Comparison of ENCODE assay signal across 8 cellular contexts in genomic region chr19:13952154-13953020, GRCh38. TPM values are rescaled to one million over a fixed set of nuclear protein-coding genes. Genes with fewer than 3 reads are reported as not detected.
DNase-seq lines count a peak whose midpoint lies in the region; ATAC-seq and TF ChIP-seq lines count a peak whose summit lies in the region.

Gene DCAF15, plus strand, starts transcription at chr19:13952509. Its CDS starts 4 bp downstream, at chr19:13952513.

- no peaks in the 10 kb centered on the region; the same call in 1 of the 2 replicates for H4K20me1 ChIP-seq in PC-3 (ENCODE audit: low read length)

- no peaks in the 10 kb centered on the region for H3K27me3 ChIP-seq in PC-3 (ENCODE audit: low read length)
- H3K27me3 ChIP-seq in mononuclear cell (ENCODE audit: insufficient read depth, low read length): no peaks in the 10 kb centered on the region

- peak within 1 kb of the TSS; percentile 80 for H2AFZ ChIP-seq in PC-3 (ENCODE audit: low read length)

- TF ChIP-seq CTCF in PC-3 (conservative IDR thresholded peaks at IDR 0.05; ENCODE audit: low read depth, low read length) (no peak), epithelial cell of esophagus (IDR thresholded peaks at IDR 0.05; ENCODE audit: insufficient read depth, low read depth, low read length, missing control alignments) (no peak)

- peak within 1 kb of the TSS; percentile 45; the same call in 1 of the 2 replicates for H3K27ac ChIP-seq in PC-3 (ENCODE audit: low read length)

- POLR2A ChIA-PET in PC-3 (lab: Charles Lee; ENCODE audit: unreplicated experiment): interaction anchor here (0.6 to 0.8 kb wide), 3 partner anchors 54 to 80 kb away, joined by 4 to 5 read pairs (median 5); partner anchors contain the start of gene RFX1

- H3K4me1 ChIP-seq in PC-3 (ENCODE audit: insufficient read depth, low read length): peaks cover 10% of the 10 kb centered on the region
- H3K4me1 ChIP-seq in mononuclear cell (ENCODE audit: insufficient read depth, low read length): peaks cover 18% of the 10 kb centered on the region

- peaks cover 20% of the 10 kb centered on the region for H3K79me2 ChIP-seq in PC-3 (ENCODE audit: low read length)

- TF ChIP-seq RAD21 in Ishikawa (IDR thresholded peaks at IDR 0.05; ENCODE audit: low read depth): no peak

- peaks cover 23% of the 10 kb centered on the region; the same call in 1 of the 2 replicates for H3K36me3 ChIP-seq in PC-3 (ENCODE audit: low read depth, low read length)

- intact Hi-C loops in PC-3 (cut with micrococcal nuclease): loop anchor here (1.0 to 2.0 kb wide), 2 partner anchors 46 to 72 kb away; partner anchors contain the start of genes BRME1 and CC2D1A

- peak; percentile 92 for DNase-seq in DMS114 treated with DMSO at 0.1 percent for 48 hours (lab: John Stamatoyannopoulos, UW; ENCODE audit: unreplicated experiment)
- DNase-seq in PC-3: peak; percentile 100
- peak; percentile 97 for DNase-seq in activated T-cell treated with anti-CD3 and anti-CD28 coated beads for 48 hours (ENCODE audit: low read depth)
- peak; percentile 100 for DNase-seq in epithelial cell of esophagus (ENCODE audit: low read depth)
- peak; percentile 94 to 99 for DNase-seq in stimulated activated CD8-positive, alpha-beta memory T cell treated with anti-CD3 and anti-CD28 coated beads, Interleukin-4, amount 100 ng/mL, for 1 hour (ENCODE audit: low read depth in 2 of 2, low spot score in 1 of 2)

- ATAC-seq in GM21576 (IDR thresholded peaks at IDR 0.05; ENCODE audit: unreplicated experiment) (peak; percentile 92), PC-3 (peak; percentile 98)

- CTCF ChIA-PET in PC-3 (lab: Charles Lee): interaction anchor here (0.5 to 1.1 kb wide), 5 partner anchors 18 to 83 kb away, joined by 3 to 8 read pairs (median 4); partner anchors contain the start of gene IL27RA

- H3K9ac ChIP-seq in PC-3 (ENCODE audit: low read length): peak within 1 kb of the TSS; percentile 84

- no TSS peak for BruUV-seq in PC-3 (replicated peaks; lab: Mats Ljungman, UMichigan)

- no peak for TF ChIP-seq EP300 in Ishikawa (IDR thresholded peaks at IDR 0.05; ENCODE audit: borderline replicate concordance)

- H3K4me3 ChIP-seq in PC-3 (ENCODE audit: low read length): peak within 1 kb of the TSS; percentile 88
- H3K4me3 ChIP-seq in epithelial cell of esophagus (ENCODE audit: low read length): peak within 1 kb of the TSS; percentile 64
- H3K4me3 ChIP-seq in mononuclear cell (ENCODE audit: low read length): peak within 1 kb of the TSS; percentile 49

- H3K9me2 ChIP-seq in PC-3 (replicated peaks; ENCODE audit: low read length): no peaks in the 10 kb centered on the region

- H3K9me3 ChIP-seq in PC-3 (ENCODE audit: low read length) (no peaks in the 10 kb centered on the region), mononuclear cell (ENCODE audit: low read depth, low read length) (no peaks in the 10 kb centered on the region)

- H3F3A ChIP-seq in PC-3 (ENCODE audit: low read length, unreplicated experiment): no peaks in the 10 kb centered on the region

- peak within 1 kb of the TSS; percentile 97 for H3K4me2 ChIP-seq in PC-3 (ENCODE audit: low read length)

TF ChIP-seq in Ishikawa, 13 proteins besides CTCF, POLR2A, EP300 and RAD21:
- TF ChIP-seq YY1 (IDR thresholded peaks at IDR 0.05; ENCODE audit: low read depth): peak; percentile 94
- peak; percentile 61 for TF ChIP-seq CREB1 (IDR thresholded peaks at IDR 0.05; ENCODE audit: low read depth)
- no peak for TF ChIP-seq ZBTB7A (IDR thresholded peaks at IDR 0.05; ENCODE audit: low read depth)
- peak; percentile 99 for TF ChIP-seq TAF1 (IDR thresholded peaks at IDR 0.05; ENCODE audit: low read depth)

RNA-seq across cellular contexts. Expression of gene DCAF15, which starts in this region (rescaled TPM):
- total RNA-seq in PC-3 (2014; rRNA removed): 50.8 and 85.2 TPM in 2 replicates
- total RNA-seq in mononuclear cell: 26.1 TPM

Comparison
In these comparisons a context has a peak if more than half of its experiments do, and no peak if none do; other contexts are left out.
1. Peak in every context shown above with its lines: DNase-seq, ATAC-seq, H3K4me3 ChIP-seq and H3K27ac ChIP-seq.